Comparison of ENCODE assay signal across 1 cellular context in genomic region chr2:128595763-128596452, GRCh38.
A peak's percentile ranks its signal among the peaks of the same experiment; 100 is the strongest.
TF ChIP-seq lines count a peak whose summit lies in the region.

No MANE protein-coding gene starts in this region.

TF ChIP-seq in HepG2, 621 proteins besides CTCF, POLR2A, EP300 and RAD21 (continued from another document):
- TF ChIP-seq TRAFD1 (CRISPR knock-in tag; IDR thresholded peaks at IDR 0.05; ENCODE audit: borderline replicate concordance), result no peak
- TF ChIP-seq SSRP1 (CRISPR knock-in tag; IDR thresholded peaks at IDR 0.05), result no peak
- 0 out of 2 replicates have a peak, but pooled peaks have one; percentile 42 for TF ChIP-seq IRF9 (CRISPR knock-in tag; IDR thresholded peaks at IDR 0.05; ENCODE audit: borderline replicate concordance)
- no peak for TF ChIP-seq GTF2F1 (IDR thresholded peaks at IDR 0.05; ENCODE audit: low read length)
TF ChIP-seq in HepG2: peak in this region for 3.
